In genomic region chr2:23280401-23280800, GRCh38 we compare ENCODE assay signal across 14 cellular contexts.
"Had no signal": no experiment of that assay in that cellular context is flagged by ENCODE, and none has a peak within 500 bp of the region (broad histone marks: within the 10 kb centered on the region; RNA-seq: fewer than 3 reads in every experiment).

No MANE protein-coding gene starts in this region.

- H3K4me3 ChIP-seq: gastrocnemius medialis, upper lobe of right lung had no signal

- H3K27me3 ChIP-seq: gastrocnemius medialis, upper lobe of right lung had no signal

- ATAC-seq: activated CD8-positive, alpha-beta memory T cell treated with anti-CD3 and anti-CD28 coated beads, Interleukin-2, amount 10 ng/mL, durations not matched to agents 7 days and 5 days; activated naive CD4-positive, alpha-beta T cell treated with anti-CD3 and anti-CD28 coated beads, Interleukin-2, amount 50 U/mL, for 72 hours; gastrocnemius medialis; stimulated activated naive CD8-positive, alpha-beta T cell treated with anti-CD3 and anti-CD28 coated beads, Interleukin-15, Interleukin-2, amounts not matched to agents 100 U/mL and 50 U/mL, for 24 hours; upper lobe of right lung had no signal

- H3K36me3 ChIP-seq: gastrocnemius medialis, upper lobe of right lung had no signal

- DNase-seq: activated CD4-positive, alpha-beta T cell treated with anti-CD3 and anti-CD28 coated beads, Interleukin-2, amount 50 U/mL, for 48 hours; activated CD4-positive, CD25-positive, alpha-beta regulatory T cell treated with anti-CD3 and anti-CD28 coated beads, Interleukin-2, amount 50 U/mL, for 72 hours; activated CD8-positive, alpha-beta memory T cell treated with anti-CD3 and anti-CD28 coated beads, Interleukin-2, amount 10 ng/mL, durations not matched to agents 7 days and 5 days; activated effector memory CD4-positive, alpha-beta T cell treated with anti-CD3 and anti-CD28 coated beads, Interleukin-2, amount 50 U/mL, for 16 hours; activated T-cell treated with anti-CD3 and anti-CD28 coated beads, Interleukin-2, amount 50 U/mL, for 24 hours; amygdala; gastrocnemius medialis; kidney; stimulated activated CD4-positive, alpha-beta T cell treated with anti-CD3 and anti-CD28 coated beads, Interleukin-4, amount 100 ng/mL, for 1 hour; stimulated activated CD8-positive, alpha-beta memory T cell treated with anti-CD3 and anti-CD28 coated beads, Interleukin-4, amount 100 ng/mL, for 48 hours; stimulated activated naive CD8-positive, alpha-beta T cell treated with anti-CD3 and anti-CD28 coated beads, Interleukin-15, Interleukin-2, amounts not matched to agents 100 U/mL and 50 U/mL, for 24 hours; T-helper 9 cell; upper lobe of right lung had no signal
